17 cellular contexts compared by ENCODE assay signal in genomic region chr7:109956916-109957315, GRCh38.
"Had no signal": no experiment of that assay in that cellular context is flagged by ENCODE, and none has a peak within 500 bp of the region (broad histone marks: within the 10 kb centered on the region; RNA-seq: fewer than 3 reads in every experiment).

No MANE protein-coding gene starts in this region.

- H3K4me3 ChIP-seq: left ventricle myocardium inferior, lower lobe of right lung, right atrium auricular region, sigmoid colon, skin epidermis, stomach, thoracic aorta, transverse colon had no signal

- DNase-seq: cerebellar nuclear complex; effector memory CD8-positive, alpha-beta T cell; foreskin keratinocyte; immature natural killer cell; left ventricle myocardium inferior; lower lobe of right lung; midbrain; sigmoid colon; stimulated activated CD4-positive, alpha-beta T cell treated with anti-CD3 and anti-CD28 coated beads, Interleukin-12 subunit alpha, Interleukin-12 subunit beta, amount 100 ng/mL, for 4 hours; stimulated activated naive CD4-positive, alpha-beta T cell; stomach; substantia nigra; transverse colon had no signal

- H3K9me3 ChIP-seq: lower lobe of right lung, right atrium auricular region, sigmoid colon, stomach, thoracic aorta, transverse colon had no signal

- H3K27me3 ChIP-seq: foreskin keratinocyte, right atrium auricular region, sigmoid colon, stomach, transverse colon had no signal

- H3K36me3 ChIP-seq: left ventricle myocardium inferior, lower lobe of right lung, right atrium auricular region, sigmoid colon, stomach, thoracic aorta, transverse colon had no signal

- H3K27ac ChIP-seq: foreskin keratinocyte, left ventricle myocardium inferior, lower lobe of right lung, right atrium auricular region, sigmoid colon, skin epidermis, stomach, thoracic aorta, transverse colon had no signal

- H3K4me1 ChIP-seq: foreskin keratinocyte, left ventricle myocardium inferior, lower lobe of right lung, right atrium auricular region, sigmoid colon, stomach, transverse colon had no signal

- ATAC-seq: effector memory CD8-positive, alpha-beta T cell; foreskin keratinocyte; lower lobe of right lung; natural killer cell treated with Interleukin-12 subunit alpha and Interleukin-12 subunit beta and Interleukin-15 and Interleukin-18, amount 100 ng/mL, for 72 hours had no signal
